In the genomic region with DNA sequence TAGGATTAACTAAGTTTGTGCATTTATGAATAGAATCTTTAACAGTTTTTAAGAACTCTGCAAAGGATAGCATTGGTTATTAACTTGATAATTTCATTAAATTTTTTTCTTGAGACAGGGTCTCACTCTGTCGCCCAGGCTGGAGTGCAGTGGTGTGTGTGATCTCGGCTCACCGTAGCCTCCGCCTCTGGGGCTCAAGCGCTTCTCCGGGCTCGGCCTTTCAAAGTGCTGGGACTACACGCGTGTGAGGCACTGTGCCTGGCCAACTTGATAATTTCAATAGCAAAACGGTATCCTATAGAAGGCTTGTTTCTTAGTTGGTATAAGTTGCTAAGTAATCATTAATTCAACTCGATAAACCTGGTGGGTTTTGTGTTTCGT, we compare ENCODE assay signal across 8 cellular contexts. TPM values are rescaled to one million over a fixed set of nuclear protein-coding genes. Genes with fewer than 3 reads are reported as not detected.
DNase-seq lines count a peak whose midpoint lies in the region; ATAC-seq, FAIRE-seq and TF ChIP-seq lines count a peak whose summit lies in the region.

No MANE protein-coding gene starts in this region.

- no peak for TF ChIP-seq POLR2A in adrenal gland (IDR thresholded peaks at IDR 0.05)
- TF ChIP-seq POLR2A in HepG2 (IDR thresholded peaks at IDR 0.05; ENCODE audit: insufficient read depth in 1 of 2, low read depth in 2 of 2, low read length in 2 of 2), result no peak

- peak overlapping the region; percentile 37; the same call in 1 of the 2 replicates for H3K9ac ChIP-seq in HepG2 (ENCODE audit: insufficient read depth, low read depth, low read length)

- peak; percentile 35 for ATAC-seq in Right ventricle myocardium inferior
- peak; percentile 33 for ATAC-seq in HG03159 (IDR thresholded peaks at IDR 0.05; ENCODE audit: unreplicated experiment)
- peak; percentile 64 for ATAC-seq in HepG2
- peak; percentile 55 for ATAC-seq in aorta (ENCODE audit: low FRiP score)

- POLR2A ChIA-PET in HepG2 (lab: Yijun Ruan, JAX), result interaction anchor here (1.9 kb wide), 1 partner anchor 213 kb away, joined by 5 read pairs; no protein-coding TSS in a partner anchor

- peak overlapping the region; percentile 89 for H3K4me2 ChIP-seq in HepG2 (ENCODE audit: low read depth, low read length)

- CTCF ChIA-PET in HepG2 (lab: Yijun Ruan, JAX; ENCODE audit: low intra/inter-chr PET ratio, low total read pairs), result no interaction called here

- H3K79me2 ChIP-seq in HepG2 (ENCODE audit: insufficient read depth, low read length), result no peaks in the 10 kb centered on the region

- intact Hi-C loops in Right ventricle myocardium inferior (cut with DNase I), result no loop called here
- intact Hi-C loops in cardiac septum (cut with DNase I), result no loop called here
- intact Hi-C loops in adrenal gland (cut with DNase I), result no loop called here
- intact Hi-C loops in HepG2 (cut with micrococcal nuclease; ENCODE audit: unreplicated experiment), result no loop called here
- intact Hi-C loops in aorta (cut with DNase I), result no loop called here

- no peaks in the 10 kb centered on the region; the same call in 1 of the 2 replicates for H4K20me1 ChIP-seq in HepG2 (ENCODE audit: insufficient read depth, low read length)

- no peaks in the 10 kb centered on the region for H3K27me3 ChIP-seq in adrenal gland
- H3K27me3 ChIP-seq in HepG2 (ENCODE audit: control insufficient read depth in 1 of 2, insufficient read depth in 2 of 2, low read length in 2 of 2), result no peaks in the 10 kb centered on the region
- H3K27me3 ChIP-seq in aorta (ENCODE audit: control insufficient read depth in 1 of 2, insufficient read depth in 2 of 2, low read length in 1 of 2), result no peaks in the 10 kb centered on the region

- TF ChIP-seq CTCF in adrenal gland (IDR thresholded peaks at IDR 0.05) (no peak), HepG2 (CRISPR knock-in tag; IDR thresholded peaks at IDR 0.05) (no peak)

- DNase-seq in Right ventricle myocardium inferior (ENCODE audit: missing footprints) (no peak), cardiac septum (ENCODE audit: low spot score) (no peak), adrenal gland (peak in 2 of 7 donors; percentile 34 to 38), HepG2 (ENCODE audit: low spot score) (no peak), aorta (no peak), NCI-H524 (lab: John Stamatoyannopoulos, UW) (no peak), 8988T (no peak)

- TF ChIP-seq EP300 in HepG2 (IDR thresholded peaks at IDR 0.05; ENCODE audit: low read depth in 2 of 2, low read length in 2 of 2), result no peak
- no peak for TF ChIP-seq EP300 in HepG2 (CRISPR knock-in tag; IDR thresholded peaks at IDR 0.05; ENCODE audit: borderline replicate concordance)

- no peak for TF ChIP-seq RAD21 in HepG2 (CRISPR knock-in tag; IDR thresholded peaks at IDR 0.05)

- 25 to 38% (median 27%) methylated on average over 11 to 12 of the region's 12 CpGs for WGBS in adrenal gland, 4 donors
- 53% methylated on average over 12 of the region's 12 CpGs for WGBS in HepG2 (ENCODE audit: low lambda C conversion rate)
- WGBS in aorta, 2 donors, result 35 to 37% methylated on average over 12 of the region's 12 CpGs

- no peaks in the 10 kb centered on the region for H3K9me3 ChIP-seq in adrenal gland (replicated peaks in 1 of 3)
- no peaks in the 10 kb centered on the region for H3K9me3 ChIP-seq in HepG2 (ENCODE audit: low read length)
- no peaks in the 10 kb centered on the region for H3K9me3 ChIP-seq in aorta (ENCODE audit: control insufficient read depth, low read length)

- in situ Hi-C loops in HepG2 (cut with HindIII; ENCODE audit: extremely low pct_ligation_motif_present, low pct_unique_long_range_greater_than_20kb), result no loop called here

- no TSS peak for BruUV-seq in HepG2 (replicated peaks; lab: Mats Ljungman, UMichigan)

- H3K4me3 ChIP-seq in adrenal gland, result peak overlapping the region in 2 of 4 donors; percentile 17 to 70
- H3K4me3 ChIP-seq in HepG2 (replicated peaks in 1 of 3; ENCODE audit: insufficient read depth in 1 of 3, low read depth in 2 of 3, low read length in 3 of 3), result peak overlapping the region; percentile 65 to 72 (median 68)
- peak overlapping the region in 1 of 2 donors; percentile 9 for H3K4me3 ChIP-seq in aorta (ENCODE audit: low read length in 2 of 2)

- H3K27ac ChIP-seq in adrenal gland, result peak overlapping the region in 3 of 5 donors; percentile 13 to 82 (median 62)
- H3K27ac ChIP-seq in HepG2 (ENCODE audit: extremely low read length, insufficient read depth, low read length), result peak overlapping the region; percentile 2
- no peak overlapping the region for H3K27ac ChIP-seq in aorta (ENCODE audit: low read depth in 1 of 2, low read length in 2 of 2)

- no peak for FAIRE-seq in HepG2 (lab: Jason Lieb, UNC)

- H3K4me1 ChIP-seq in adrenal gland (replicated peaks in 1 of 2) (peaks cover 2 to 6% of the 10 kb centered on the region in 2 donors), HepG2 (ENCODE audit: insufficient read depth, low read length) (peaks cover 42% of the 10 kb centered on the region), aorta (ENCODE audit: control insufficient read depth in 1 of 2, insufficient read depth in 2 of 2, low read length in 2 of 2) (no peaks in the 10 kb centered on the region)

- H3K36me3 ChIP-seq in adrenal gland (replicated peaks in 1 of 2) (no peaks in the 10 kb centered on the region), HepG2 (replicated peaks in 1 of 2; ENCODE audit: control insufficient read depth in 1 of 2, insufficient read depth in 2 of 2, low read length in 2 of 2) (no peaks in the 10 kb centered on the region; a peak in 1 of 5 replicates), aorta (ENCODE audit: control insufficient read depth in 1 of 2, insufficient read depth in 2 of 2, low read length in 1 of 2) (no peaks in the 10 kb centered on the region)

- H2AFZ ChIP-seq in HepG2 (ENCODE audit: low read length), result no peak overlapping the region

TF ChIP-seq in HepG2, 621 proteins besides CTCF, POLR2A, EP300 and RAD21:
- TF ChIP-seq MAFK (conservative IDR thresholded peaks at IDR 0.05 in 1 of 2, IDR thresholded peaks at IDR 0.05 in 1 of 2; ENCODE audit: low read length in 2 of 2), result 0 out of 4 replicates have a peak, but pooled peaks have one; percentile 10
- no peak for TF ChIP-seq ZNF24 (IDR thresholded peaks at IDR 0.05)

RNA-seq across cellular contexts. Expression of gene ADNP2, which starts 38.0 kb away (rescaled TPM):
- total RNA-seq in Right ventricle myocardium inferior, result 7.4 TPM
- 11.8 TPM for total RNA-seq in cardiac septum
- 10 to 100 TPM in 5 of 8 donors, 1 to 10 TPM in 3; 8.1 to 18.3 (median 14.0) TPM for total RNA-seq in adrenal gland
- 10 to 100 TPM in 1 of 3 donors, 1 to 10 TPM in 2; 4.7 to 10.5 (median 5.2) TPM for polyA plus RNA-seq in adrenal gland
- total RNA-seq in HepG2 (2016; rRNA removed; fragmentation: Illumina TruSeq; extraction: Trizol), result 25.5 and 28.6 TPM in 2 replicates
- total RNA-seq in HepG2 (2016; cell fraction: cytosol; rRNA removed; fragmentation: Illumina TruSeq; extraction: Trizol; ENCODE audit: low read depth), result 2.3 TPM in 2 replicates
- 23.8 and 24.2 TPM in 2 replicates for total RNA-seq in HepG2 (2016; cell fraction: insoluble cytoplasmic fraction; rRNA removed; fragmentation: Illumina TruSeq; extraction: Trizol)
- total RNA-seq in HepG2 (2016; cell fraction: membrane; rRNA removed; fragmentation: Illumina TruSeq; extraction: Trizol), result 11.9 and 13.0 TPM in 2 replicates
- 17.1 and 18.2 TPM in 2 replicates for total RNA-seq in HepG2 (2016; cell fraction: nucleus; rRNA removed; fragmentation: Illumina TruSeq; extraction: Trizol)
- polyA plus RNA-seq in HepG2 (2011; rRNA removed), result 9.9 and 10.8 TPM in 2 replicates
- polyA plus RNA-seq in HepG2 (2011; cell fraction: cytosol; rRNA removed), result 8.0 and 8.3 TPM in 2 replicates
- polyA plus RNA-seq in HepG2 (2011; cell fraction: nucleus; rRNA removed), result 12.3 and 13.9 TPM in 2 replicates
- 15.1 and 15.4 TPM in 2 replicates for polyA plus RNA-seq in HepG2 (2012)
- 0.66 and 0.67 TPM in 2 replicates for polyA plus RNA-seq in HepG2 (2016; cell fraction: cytosol; fragmentation: Illumina TruSeq; extraction: Trizol; ENCODE audit: low read depth)
- 17.6 and 18.3 TPM in 2 replicates for polyA plus RNA-seq in HepG2 (2016; cell fraction: insoluble cytoplasmic fraction; fragmentation: Illumina TruSeq; extraction: Trizol; ENCODE audit: low read depth)
- polyA plus RNA-seq in HepG2 (2016; cell fraction: membrane; fragmentation: Illumina TruSeq; extraction: Trizol; ENCODE audit: low read depth), result 4.1 and 4.5 TPM in 2 replicates
- 21.2 and 21.4 TPM in 2 replicates for polyA plus RNA-seq in HepG2 (2016; cell fraction: nucleus; fragmentation: Illumina TruSeq; extraction: Trizol; ENCODE audit: insufficient read depth, low read depth)
- 36.7 and 42.7 TPM in 2 replicates for polyA minus RNA-seq in HepG2 (2011; rRNA and poly(A)+ RNA removed; ENCODE audit: low replicate concordance)
- 14.4 and 15.4 TPM in 2 replicates for polyA minus RNA-seq in HepG2 (2011; cell fraction: cytosol; rRNA and poly(A)+ RNA removed)
- 32.1 and 32.2 TPM in 2 replicates for polyA minus RNA-seq in HepG2 (2011; cell fraction: nucleus; rRNA and poly(A)+ RNA removed)
- total RNA-seq in aorta, result 10 to 100 TPM; 17.5 to 20.1 TPM
- polyA plus RNA-seq in aorta, result 1 to 10 TPM; 3.1 to 5.2 TPM

Comparison
In these comparisons a context has a peak if more than half of its experiments do, and no peak if none do; other contexts are left out.
1. H3K27ac ChIP-seq: peak in adrenal gland (3 of 5) and HepG2 (single experiment); none in aorta (0 of 2).
2. Peak in every context shown above with its lines, with median percentiles within 50 percentile points of each other: ATAC-seq.